20 cellular contexts compared by ENCODE assay signal in the genomic region with DNA sequence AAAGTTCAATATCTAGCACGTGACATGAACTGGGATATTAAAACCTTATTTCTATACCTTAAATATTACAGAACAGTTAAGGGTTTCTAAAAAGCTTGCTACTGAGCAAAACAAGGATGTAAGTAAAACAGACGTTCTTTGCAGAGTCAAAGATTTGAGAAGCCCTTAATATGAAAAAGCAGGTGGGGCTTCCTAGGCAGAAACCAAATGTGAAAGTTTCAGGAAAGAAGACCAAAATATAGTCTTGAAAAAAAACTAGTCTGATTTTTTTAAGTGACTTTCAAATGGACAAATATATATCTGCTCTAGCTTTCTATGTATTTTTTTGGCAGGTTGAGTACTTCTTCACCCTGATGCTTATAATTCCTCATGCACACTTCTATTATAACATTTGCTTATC.
DNase-seq lines count a peak whose midpoint lies in the region; ATAC-seq and TF ChIP-seq lines count a peak whose summit lies in the region.
"Had no signal": no experiment of that assay in that cellular context is flagged by ENCODE, and none has a peak within 500 bp of the region (broad histone marks: within the 10 kb centered on the region; RNA-seq: fewer than 3 reads in every experiment).

No MANE protein-coding gene starts in this region.

- TF ChIP-seq POLR2A in heart left ventricle (IDR thresholded peaks at IDR 0.05) = no peak

- H4K20me1 ChIP-seq in PC-9 (ENCODE audit: insufficient read depth) = peaks cover 27% of the 10 kb centered on the region
- no peaks in the 10 kb centered on the region for H4K20me1 ChIP-seq in GM23248 (ENCODE audit: insufficient read depth)

- H3K9me2 ChIP-seq in PC-9 (ENCODE audit: insufficient read depth) (no peaks in the 10 kb centered on the region), GM23248 (ENCODE audit: insufficient read depth) (no peaks in the 10 kb centered on the region)

- H3K9me3 ChIP-seq in heart left ventricle (no peaks in the 10 kb centered on the region), PC-9 (ENCODE audit: insufficient read depth, low read depth) (no peaks in the 10 kb centered on the region), muscle layer of duodenum (ENCODE audit: control insufficient read depth in 1 of 2, low read length in 2 of 2) (no peaks in the 10 kb centered on the region), GM23248 (ENCODE audit: low read depth) (no peaks in the 10 kb centered on the region), ascending aorta (no peaks in the 10 kb centered on the region)
- H3K9me3 ChIP-seq: neutrophil, tibial nerve had no signal

- WGBS in heart left ventricle, 4 donors = 63 to 72% (median 67%) methylated on average over 2 of the region's 2 CpGs
- WGBS in GM23248 (ENCODE audit: low coverage in 1 of 2, low lambda C conversion rate in 2 of 2, missing lambda C conversion rate in 2 of 2), 2 experiments = 30 to 35% methylated on average over 2 of the region's 2 CpGs

- POLR2A ChIA-PET in PC-9 (lab: Charles Lee; ENCODE audit: unreplicated experiment) = interaction anchor here (0.5 kb wide), 1 partner anchor 45 kb away, joined by 3 read pairs; no protein-coding TSS in a partner anchor

- H3K27me3 ChIP-seq in heart left ventricle = no peaks in the 10 kb centered on the region
- no peaks in the 10 kb centered on the region for H3K27me3 ChIP-seq in PC-9 (ENCODE audit: insufficient read depth, low read depth)
- H3K27me3 ChIP-seq in muscle layer of duodenum (ENCODE audit: low read depth, low read length) = no peaks in the 10 kb centered on the region
- H3K27me3 ChIP-seq in GM23248 (replicated peaks; ENCODE audit: insufficient read depth) = no peaks in the 10 kb centered on the region
- no peaks in the 10 kb centered on the region for H3K27me3 ChIP-seq in ascending aorta
- H3K27me3 ChIP-seq: neutrophil, tibial nerve had no signal

- no peaks in the 10 kb centered on the region for H3K9me3 Mint-ChIP-seq in type B pancreatic cell
- H3K9me3 Mint-ChIP-seq: activated CD4-positive, alpha-beta T cell treated with anti-CD3 and anti-CD28 coated beads, Interleukin-2, amount 10 ng/mL, durations not matched to agents 7 days and 5 days; mesothelial cell of epicardium had no signal

- CTCF ChIA-PET in PC-9 (lab: Charles Lee) = no interaction called here

- in situ Hi-C loops in GM23248 (cut with MboI) = no loop called here

- no peak for TF ChIP-seq CTCF in heart left ventricle (IDR thresholded peaks at IDR 0.05)
- no peak for TF ChIP-seq CTCF in PC-9 (conservative IDR thresholded peaks at IDR 0.05)
- no peak for TF ChIP-seq CTCF in type B pancreatic cell (conservative IDR thresholded peaks at IDR 0.05)
- TF ChIP-seq CTCF in ascending aorta (IDR thresholded peaks at IDR 0.05) = no peak

- H3K4me3 ChIP-seq in heart left ventricle (no peak overlapping the region), PC-9 (no peak overlapping the region), muscle layer of duodenum (ENCODE audit: low read depth in 1 of 2, low read length in 2 of 2) (no peak overlapping the region), GM23248 (no peak overlapping the region), ascending aorta (no peak overlapping the region)
- H3K4me3 ChIP-seq: tibial nerve had no signal

- H3K27ac Mint-ChIP-seq in type B pancreatic cell = peak overlapping the region; percentile 53
- H3K27ac Mint-ChIP-seq: activated CD4-positive, alpha-beta T cell treated with anti-CD3 and anti-CD28 coated beads, Interleukin-2, amount 10 ng/mL, durations not matched to agents 7 days and 5 days; mesothelial cell of epicardium had no signal

- BruUV-seq in PC-9 (replicated peaks; lab: Mats Ljungman, UMichigan) = no TSS peak

- intact Hi-C loops in heart left ventricle (cut with DNase I) = loop anchor here in 8 of 10 donors (5.0 to 10.0 kb wide), 6 partner anchors 58 to 169 kb away; partner anchors contain the start of gene TNFRSF21 (in 4 of the 8)
- intact Hi-C loops in left ventricle myocardium superior (cut with micrococcal nuclease) = loop anchor here (10.0 kb wide), 1 partner anchor 152 kb away; no protein-coding TSS in a partner anchor
- intact Hi-C loops in PC-9 (cut with micrococcal nuclease; ENCODE audit: unreplicated experiment) = no loop called here
- intact Hi-C loops in ascending aorta (cut with DNase I) = no loop called here

- DNase-seq in heart left ventricle (no peak), left ventricle myocardium superior (no peak), PC-9 (no peak), type B pancreatic cell (ENCODE audit: extremely low spot score, unreplicated experiment) (no peak), GM23248 (no peak), ascending aorta (ENCODE audit: low spot score in 2 of 2) (no peak)
- DNase-seq: activated CD4-positive, alpha-beta T cell treated with anti-CD3 and anti-CD28 coated beads, Interleukin-2, amount 10 ng/mL, durations not matched to agents 7 days and 5 days; activated CD8-positive, alpha-beta memory T cell treated with anti-CD3 and anti-CD28 coated beads, Interleukin-2, amount 50 U/mL, for 48 hours; activated gamma-delta T cell; central memory CD4-positive, alpha-beta T cell; left cardiac atrium; NCI-H1930; NCI-H446; SW 1271 had no signal

- H3K4me1 Mint-ChIP-seq in type B pancreatic cell (ENCODE audit: unreplicated experiment) = peaks cover 37% of the 10 kb centered on the region

- H3K36me3 Mint-ChIP-seq in type B pancreatic cell = peaks cover 26% of the 10 kb centered on the region
- H3K36me3 Mint-ChIP-seq: mesothelial cell of epicardium had no signal

- H3F3A ChIP-seq in PC-9 (ENCODE audit: insufficient read depth, low read depth) = peaks cover 88% of the 10 kb centered on the region
- H3F3A ChIP-seq in GM23248 (ENCODE audit: insufficient read depth) = no peaks in the 10 kb centered on the region

- H3K79me2 ChIP-seq in PC-9 (ENCODE audit: low read depth) (peaks cover 99% of the 10 kb centered on the region), GM23248 (ENCODE audit: insufficient read depth) (no peaks in the 10 kb centered on the region)

- H3K4me3 Mint-ChIP-seq in type B pancreatic cell = peak overlapping the region; percentile 35
- H3K4me3 Mint-ChIP-seq: activated CD4-positive, alpha-beta T cell treated with anti-CD3 and anti-CD28 coated beads, Interleukin-2, amount 10 ng/mL, durations not matched to agents 7 days and 5 days; mesothelial cell of epicardium had no signal

- H3K4me1 ChIP-seq in heart left ventricle (peaks cover 0 to 51% (median 40%) of the 10 kb centered on the region in 12 donors), PC-9 (replicated peaks; ENCODE audit: insufficient read depth) (peaks cover 93% of the 10 kb centered on the region), muscle layer of duodenum (ENCODE audit: control insufficient read depth in 1 of 2, insufficient read depth in 2 of 2, low read length in 2 of 2) (peaks cover 36 to 39% of the 10 kb centered on the region in 2 donors), GM23248 (ENCODE audit: insufficient read depth) (peaks cover 6% of the 10 kb centered on the region; the same call in 1 of the 2 replicates), ascending aorta (no peaks in the 10 kb centered on the region)

- H3K9ac ChIP-seq in GM23248 = no peak overlapping the region

- H3K36me3 ChIP-seq in heart left ventricle = no peaks in the 10 kb centered on the region
- H3K36me3 ChIP-seq in PC-9 (ENCODE audit: low read depth) = peaks cover 69% of the 10 kb centered on the region
- no peaks in the 10 kb centered on the region for H3K36me3 ChIP-seq in muscle layer of duodenum (ENCODE audit: control insufficient read depth in 1 of 2, insufficient read depth in 2 of 2, low read length in 2 of 2)
- H3K36me3 ChIP-seq in GM23248 (ENCODE audit: low read depth) = no peaks in the 10 kb centered on the region
- no peaks in the 10 kb centered on the region for H3K36me3 ChIP-seq in ascending aorta
- H3K36me3 ChIP-seq: neutrophil, tibial nerve had no signal

- H3K27me3 Mint-ChIP-seq in type B pancreatic cell = no peaks in the 10 kb centered on the region

- H3K27ac ChIP-seq in heart left ventricle = peak overlapping the region in 10 of 12 donors; percentile 18 to 58 (median 40)
- peak overlapping the region; percentile 59 for H3K27ac ChIP-seq in PC-9
- peak overlapping the region; percentile 16 for H3K27ac ChIP-seq in muscle layer of duodenum (ENCODE audit: low read length)
- H3K27ac ChIP-seq in GM23248 = no peak overlapping the region
- H3K27ac ChIP-seq in ascending aorta = no peak overlapping the region
- H3K27ac ChIP-seq: 22Rv1, neutrophil had no signal

- ATAC-seq in heart left ventricle (no peak), left ventricle myocardium superior (no peak), GM21528 (IDR thresholded peaks at IDR 0.05; ENCODE audit: low FRiP score, unreplicated experiment) (no peak)

- no peak overlapping the region for H2AFZ ChIP-seq in PC-9
- no peak overlapping the region for H2AFZ ChIP-seq in GM23248

- H3K4me2 ChIP-seq in PC-9 = no peak overlapping the region
- no peak overlapping the region for H3K4me2 ChIP-seq in GM23248 (ENCODE audit: unreplicated experiment)

Comparison
In these comparisons a context has a peak if more than half of its experiments do, and no peak if none do; other contexts are left out.
1. H3K27ac ChIP-seq: peak in heart left ventricle (10 of 12), PC-9 (single experiment) and muscle layer of duodenum (single experiment); none in GM23248 (single experiment) and ascending aorta (0 of 2).
2. intact Hi-C loops: an anchor here in heart left ventricle (5.0 to 10.0 kb wide) and left ventricle myocardium superior (10.0 kb wide); none called in PC-9 and ascending aorta.